Comparison of ENCODE assay signal across 8 cellular contexts in genomic region chr1:17075470-17076255, GRCh38. TPM values are rescaled to one million over a fixed set of nuclear protein-coding genes. Genes with fewer than 3 reads are reported as not detected.
A peak's percentile ranks its signal among the peaks of the same experiment; 100 is the strongest.
DNase-seq lines count a peak whose midpoint lies in the region; TF ChIP-seq lines count a peak whose summit lies in the region.

No MANE protein-coding gene starts in this region.

- H3K36me3 ChIP-seq in BE2C = no peaks in the 10 kb centered on the region
- no peaks in the 10 kb centered on the region for H3K36me3 ChIP-seq in SU-DHL-6 (ENCODE audit: low read length)

- TF ChIP-seq CTCF in BE2C (IDR thresholded peaks at IDR 0.05; ENCODE audit: low read depth, low read length) (peak; percentile 24; the same call in 1 of the 2 replicates), GM20000 (IDR thresholded peaks at IDR 0.05; ENCODE audit: extremely low read depth, missing control alignments) (peak; percentile 41), SU-DHL-6 (IDR thresholded peaks at IDR 0.05; ENCODE audit: insufficient read depth, low read length, poor library complexity, severe bottlenecking) (peak; percentile 20)

- H3K79me2 ChIP-seq in SU-DHL-6 (ENCODE audit: insufficient read depth, low read length) = no peaks in the 10 kb centered on the region

- H3K27ac ChIP-seq in SU-DHL-6 (ENCODE audit: low read depth, low read length) = no peak overlapping the region

- H3K4me1 ChIP-seq in BE2C = no peaks in the 10 kb centered on the region

- H3K9me2 ChIP-seq in SU-DHL-6 (replicated peaks; ENCODE audit: insufficient read depth, low read length) = no peaks in the 10 kb centered on the region

- no peaks in the 10 kb centered on the region for H4K20me1 ChIP-seq in SU-DHL-6 (ENCODE audit: low read depth, low read length)

- H2AFZ ChIP-seq in SU-DHL-6 (ENCODE audit: low read depth, low read length, severe bottlenecking) = no peak overlapping the region

- DNase-seq in BE2C (no peak), GM20000 (ENCODE audit: low spot score) (peak; percentile 54), iPS DF 4.7 (ENCODE audit: extremely low read depth, low spot score) (peak; percentile 84), NCI-H2029 (lab: John Stamatoyannopoulos, UW) (no peak), activated gamma-delta T cell (lab: John Stamatoyannopoulos, UW) (no peak), cortex of kidney (lab: John Stamatoyannopoulos, UW) (no peak), NCI-H146 treated with DMSO at 0.1 percent for 48 hours (lab: John Stamatoyannopoulos, UW; ENCODE audit: unreplicated experiment) (no peak)

- no peaks in the 10 kb centered on the region for H3K9me3 ChIP-seq in BE2C
- H3K9me3 ChIP-seq in SU-DHL-6 (ENCODE audit: insufficient read depth, low read length) = no peaks in the 10 kb centered on the region

- no peak overlapping the region for H3K4me2 ChIP-seq in SU-DHL-6 (ENCODE audit: low read depth, low read length, poor library complexity, severe bottlenecking)

- H3K9ac ChIP-seq in SU-DHL-6 (ENCODE audit: low read length) = no peak overlapping the region

- no peaks in the 10 kb centered on the region for H3K27me3 ChIP-seq in BE2C
- no peaks in the 10 kb centered on the region for H3K27me3 ChIP-seq in SU-DHL-6 (ENCODE audit: low read length)

- no peaks in the 10 kb centered on the region for H3F3A ChIP-seq in SU-DHL-6 (ENCODE audit: insufficient read depth)

- H3K4me3 ChIP-seq in BE2C (ENCODE audit: low read depth, low read length) (no peak overlapping the region), SU-DHL-6 (ENCODE audit: insufficient read depth, low read length, poor library complexity, severe bottlenecking) (no peak overlapping the region)

RNA-seq across cellular contexts. Expression of gene SDHB, which starts 21.8 kb away (rescaled TPM):
- polyA plus RNA-seq in BE2C (2012; ENCODE audit: insufficient read depth, insufficient read length, low read depth) = 127 TPM

RNA-seq across cellular contexts. Expression of gene PADI2, which starts 43.6 kb away (rescaled TPM):
- not detected for polyA plus RNA-seq in BE2C (2012; ENCODE audit: insufficient read depth, insufficient read length, low read depth)

Comparison
In these comparisons a context has a peak if more than half of its experiments do, and no peak if none do; other contexts are left out.
1. DNase-seq: peak in GM20000 (single experiment) and iPS DF 4.7 (single experiment); none in BE2C (single experiment), NCI-H2029 (single experiment), activated gamma-delta T cell (single experiment), cortex of kidney (single experiment) and NCI-H146 treated with DMSO at 0.1 percent for 48 hours (single experiment).
2. Peak in every context shown above with its lines, with median percentiles within 50 percentile points of each other: CTCF ChIP-seq.